Comparison of ENCODE assay signal across 1 cellular context in genomic region chr7:128378637-128379036, GRCh38.
TF ChIP-seq lines count a peak whose summit lies in the region.

No MANE protein-coding gene starts in this region.

TF ChIP-seq in H1, 55 proteins besides CTCF, POLR2A, EP300 and RAD21:
- no peak for TF ChIP-seq EGR1 (IDR thresholded peaks at IDR 0.05; ENCODE audit: borderline replicate concordance, low read depth, low read length)
TF ChIP-seq in H1: peak in this region for 0.
